25 cellular contexts compared by ENCODE assay signal in the genomic region with DNA sequence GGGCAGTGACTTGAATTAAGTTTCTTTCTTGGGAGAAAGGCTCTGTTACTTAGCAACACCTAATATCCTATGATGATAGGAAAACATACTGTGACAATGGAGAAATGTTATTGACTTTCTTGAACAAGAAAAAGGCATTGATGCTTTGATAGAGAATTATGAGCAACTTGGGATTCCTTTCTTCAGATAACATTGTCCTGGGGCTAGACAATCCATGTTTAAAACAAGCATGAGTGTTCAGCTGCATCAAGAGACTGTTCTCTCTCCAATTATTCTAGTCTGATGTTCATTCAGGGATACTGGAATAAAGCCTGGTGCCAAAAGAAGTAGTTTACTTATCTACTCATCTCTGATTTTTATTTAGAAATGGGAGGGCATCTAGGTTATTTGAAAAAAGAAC.
"Had no signal": no experiment of that assay in that cellular context is flagged by ENCODE, and none has a peak within 500 bp of the region (broad histone marks: within the 10 kb centered on the region; RNA-seq: fewer than 3 reads in every experiment).

No MANE protein-coding gene starts in this region.

- H3K4me3 Mint-ChIP-seq: activated CD4-positive, alpha-beta T cell treated with anti-CD3 and anti-CD28 coated beads, Interleukin-2, amount 10 ng/mL, durations not matched to agents 7 days and 5 days; activated CD8-positive, alpha-beta memory T cell treated with anti-CD3 and anti-CD28 coated beads, Interleukin-2, amount 10 ng/mL, durations not matched to agents 7 days and 5 days; activated CD8-positive, alpha-beta T cell treated with anti-CD3 and anti-CD28 coated beads for 36 hours; activated naive CD4-positive, alpha-beta T cell treated with anti-CD3 and anti-CD28 coated beads, Interleukin-2, amount 50 U/mL, for 24 hours; activated T-helper 1 cell treated with anti-CD3 and anti-CD28 coated beads, Interleukin-12 subunit alpha, Interleukin-12 subunit beta, Interleukin-2, Interleukin-4 antibody, amounts not matched to agents 30 ng/mL and 10 ng/mL and 1 ng/mL, durations not matched to agents 14 hours and 24 hours and 36 hours; natural killer cell; stimulated activated memory B cell treated with anti-CD40 and anti-IgM and Interleukin-4, amounts not matched to agents 10 μg/mL and 1 μg/mL and 100 μg/mL, for 72 hours had no signal

- H3K36me3 ChIP-seq: left ventricle myocardium inferior, pancreas, stomach, tibial nerve, WERI-Rb-1 had no signal

- H3K36me3 Mint-ChIP-seq: activated CD8-positive, alpha-beta memory T cell treated with anti-CD3 and anti-CD28 coated beads, Interleukin-2, amount 10 ng/mL, durations not matched to agents 7 days and 5 days; natural killer cell had no signal

- H3K4me1 ChIP-seq: body of pancreas, pancreas, stomach, suprapubic skin, tibial nerve had no signal

- H3K27me3 ChIP-seq: body of pancreas, pancreas, stomach, suprapubic skin, tibial nerve had no signal

- DNase-seq: activated CD4-positive, alpha-beta T cell treated with anti-CD3 and anti-CD28 coated beads, Interleukin-2, amount 10 ng/mL, durations not matched to agents 7 days and 5 days; activated CD4-positive, CD25-positive, alpha-beta regulatory T cell treated with anti-CD3 and anti-CD28 coated beads, Interleukin-2, amount 50 U/mL, for 72 hours; activated CD8-positive, alpha-beta memory T cell treated with anti-CD3 and anti-CD28 coated beads, Interleukin-2, amount 10 ng/mL, durations not matched to agents 7 days and 5 days; activated CD8-positive, alpha-beta T cell treated with anti-CD3 and anti-CD28 coated beads for 36 hours; activated gamma-delta T cell; activated T-cell treated with anti-CD3 and anti-CD28 coated beads for 4 hours; anterior cingulate cortex; body of pancreas; effector memory CD4-positive, alpha-beta T cell; glutamatergic neuron; hippocampal formation; left ventricle myocardium inferior; mammary epithelial cell; midbrain; natural killer cell; pancreas; small intestine; stimulated activated CD4-positive, alpha-beta T cell treated with anti-CD3 and anti-CD28 coated beads, Interleukin-15, amount 100 ng/mL, for 24 hours; stomach; WERI-Rb-1 had no signal

- H3K9me3 Mint-ChIP-seq: activated CD4-positive, alpha-beta T cell treated with anti-CD3 and anti-CD28 coated beads, Interleukin-2, amount 10 ng/mL, durations not matched to agents 7 days and 5 days; activated CD8-positive, alpha-beta T cell treated with anti-CD3 and anti-CD28 coated beads for 36 hours; activated naive CD4-positive, alpha-beta T cell treated with anti-CD3 and anti-CD28 coated beads, Interleukin-2, amount 50 U/mL, for 24 hours; activated T-helper 1 cell treated with anti-CD3 and anti-CD28 coated beads, Interleukin-12 subunit alpha, Interleukin-12 subunit beta, Interleukin-2, Interleukin-4 antibody, amounts not matched to agents 30 ng/mL and 10 ng/mL and 1 ng/mL, durations not matched to agents 14 hours and 24 hours and 36 hours; natural killer cell; stimulated activated memory B cell treated with anti-CD40 and anti-IgM and Interleukin-4, amounts not matched to agents 10 μg/mL and 1 μg/mL and 100 μg/mL, for 72 hours had no signal

- H3K4me3 ChIP-seq: body of pancreas, left ventricle myocardium inferior, pancreas, stomach, suprapubic skin, tibial nerve had no signal

- H3K9me3 ChIP-seq: body of pancreas, left ventricle myocardium inferior, pancreas, stomach, suprapubic skin, tibial nerve had no signal

- H3K27me3 Mint-ChIP-seq: activated CD4-positive, alpha-beta T cell treated with anti-CD3 and anti-CD28 coated beads, Interleukin-2, amount 10 ng/mL, durations not matched to agents 7 days and 5 days; activated CD8-positive, alpha-beta memory T cell treated with anti-CD3 and anti-CD28 coated beads, Interleukin-2, amount 10 ng/mL, durations not matched to agents 7 days and 5 days; activated CD8-positive, alpha-beta T cell treated with anti-CD3 and anti-CD28 coated beads for 36 hours; activated naive CD4-positive, alpha-beta T cell treated with anti-CD3 and anti-CD28 coated beads, Interleukin-2, amount 50 U/mL, for 24 hours; stimulated activated memory B cell treated with anti-CD40 and anti-IgM and Interleukin-4, amounts not matched to agents 10 μg/mL and 1 μg/mL and 100 μg/mL, for 72 hours had no signal

- H3K27ac Mint-ChIP-seq: activated CD4-positive, alpha-beta T cell treated with anti-CD3 and anti-CD28 coated beads, Interleukin-2, amount 10 ng/mL, durations not matched to agents 7 days and 5 days; activated CD8-positive, alpha-beta memory T cell treated with anti-CD3 and anti-CD28 coated beads, Interleukin-2, amount 10 ng/mL, durations not matched to agents 7 days and 5 days; activated CD8-positive, alpha-beta T cell treated with anti-CD3 and anti-CD28 coated beads for 36 hours; activated naive CD4-positive, alpha-beta T cell treated with anti-CD3 and anti-CD28 coated beads, Interleukin-2, amount 50 U/mL, for 24 hours; activated T-helper 1 cell treated with anti-CD3 and anti-CD28 coated beads, Interleukin-12 subunit alpha, Interleukin-12 subunit beta, Interleukin-2, Interleukin-4 antibody, amounts not matched to agents 30 ng/mL and 10 ng/mL and 1 ng/mL, durations not matched to agents 14 hours and 24 hours and 36 hours; natural killer cell; stimulated activated memory B cell treated with anti-CD40 and anti-IgM and Interleukin-4, amounts not matched to agents 10 μg/mL and 1 μg/mL and 100 μg/mL, for 72 hours had no signal

- H3K27ac ChIP-seq: body of pancreas, left ventricle myocardium inferior, pancreas, stomach, suprapubic skin, tibial nerve, WERI-Rb-1 had no signal

- H3K4me1 Mint-ChIP-seq: activated CD4-positive, alpha-beta T cell treated with anti-CD3 and anti-CD28 coated beads, Interleukin-2, amount 10 ng/mL, durations not matched to agents 7 days and 5 days; activated naive CD4-positive, alpha-beta T cell treated with anti-CD3 and anti-CD28 coated beads, Interleukin-2, amount 50 U/mL, for 24 hours; stimulated activated memory B cell treated with anti-CD40 and anti-IgM and Interleukin-4, amounts not matched to agents 10 μg/mL and 1 μg/mL and 100 μg/mL, for 72 hours had no signal
